8 cellular contexts compared by ENCODE assay signal in genomic region chr12:116456683-116457082, GRCh38.
A peak's percentile ranks its signal among the peaks of the same experiment; 100 is the strongest.
DNase-seq lines count a peak whose midpoint lies in the region; ATAC-seq and TF ChIP-seq lines count a peak whose summit lies in the region.
"Had no signal": no experiment of that assay in that cellular context is flagged by ENCODE, and none has a peak within 500 bp of the region (broad histone marks: within the 10 kb centered on the region; RNA-seq: fewer than 3 reads in every experiment).

No MANE protein-coding gene starts in this region.

- WGBS in aorta, 2 donors, result 54 to 57% methylated on average over 9 of the region's 9 CpGs

- H3K9me3 Mint-ChIP-seq in neural crest cell, result no peaks in the 10 kb centered on the region

- peak overlapping the region; percentile 31 to 96 for H3K27ac ChIP-seq in aorta (ENCODE audit: low read depth in 1 of 2, low read length in 2 of 2)

- no peaks in the 10 kb centered on the region for H3K36me3 ChIP-seq in aorta (ENCODE audit: control insufficient read depth in 1 of 2, insufficient read depth in 2 of 2, low read length in 1 of 2)

- no peak overlapping the region for H3K4me3 Mint-ChIP-seq in neural crest cell

- TF ChIP-seq CTCF in neural crest cell (conservative IDR thresholded peaks at IDR 0.05), result no peak

- peaks cover 32% of the 10 kb centered on the region for H3K4me1 Mint-ChIP-seq in neural crest cell

- no peaks in the 10 kb centered on the region for H3K27me3 Mint-ChIP-seq in neural crest cell (ENCODE audit: low read depth)

- H3K9me3 ChIP-seq in aorta (ENCODE audit: control insufficient read depth, low read length), result no peaks in the 10 kb centered on the region

- DNase-seq in fibroblast of peridontal ligament (ENCODE audit: extremely low read depth) (peak; percentile 27), neural crest cell (ENCODE audit: low read depth, low spot score) (no peak), aorta (peak in 1 of 2 donors; percentile 58), NCI-H1930 (lab: John Stamatoyannopoulos, UW) (no peak), NK-92 (lab: John Stamatoyannopoulos, UW; ENCODE audit: unreplicated experiment) (no peak)
- DNase-seq in activated CD4-positive, alpha-beta T cell treated with anti-CD3 and anti-CD28 coated beads for 48 hours, result no peak
- DNase-seq: GDM1 had no signal

- intact Hi-C loops in aorta (cut with DNase I), result loop anchor here (5.0 to 10.0 kb wide), 2 partner anchors 71 to 138 kb away; no protein-coding TSS in a partner anchor

- H3K36me3 Mint-ChIP-seq in neural crest cell (ENCODE audit: low read depth), result no peaks in the 10 kb centered on the region

- peaks cover 0 to 2% of the 10 kb centered on the region in 2 donors for H3K4me1 ChIP-seq in aorta (ENCODE audit: control insufficient read depth in 1 of 2, insufficient read depth in 2 of 2, low read length in 2 of 2)

- H3K27me3 ChIP-seq in aorta (ENCODE audit: control insufficient read depth in 1 of 2, insufficient read depth in 2 of 2, low read length in 1 of 2), result no peaks in the 10 kb centered on the region

- H3K4me3 ChIP-seq in aorta (ENCODE audit: low read length in 2 of 2), result no peak overlapping the region

- H3K27ac Mint-ChIP-seq in neural crest cell (ENCODE audit: unreplicated experiment), result peak overlapping the region; percentile 6

- peak; percentile 25; the same call in 2 of the 3 replicates for ATAC-seq in SK-N-SH treated with all-trans-retinoic acid at 6 μM for 48 hours
- ATAC-seq in aorta (ENCODE audit: low FRiP score), result peak; percentile 37

TF ChIP-seq in SK-N-SH treated with all-trans-retinoic acid at 6 μM for 48 hours, 23 proteins besides CTCF, POLR2A, EP300 and RAD21:
- no peak for TF ChIP-seq PPARA (CRISPR knock-in tag; IDR thresholded peaks at IDR 0.05; ENCODE audit: borderline replicate concordance)
- TF ChIP-seq, protein P1, sequence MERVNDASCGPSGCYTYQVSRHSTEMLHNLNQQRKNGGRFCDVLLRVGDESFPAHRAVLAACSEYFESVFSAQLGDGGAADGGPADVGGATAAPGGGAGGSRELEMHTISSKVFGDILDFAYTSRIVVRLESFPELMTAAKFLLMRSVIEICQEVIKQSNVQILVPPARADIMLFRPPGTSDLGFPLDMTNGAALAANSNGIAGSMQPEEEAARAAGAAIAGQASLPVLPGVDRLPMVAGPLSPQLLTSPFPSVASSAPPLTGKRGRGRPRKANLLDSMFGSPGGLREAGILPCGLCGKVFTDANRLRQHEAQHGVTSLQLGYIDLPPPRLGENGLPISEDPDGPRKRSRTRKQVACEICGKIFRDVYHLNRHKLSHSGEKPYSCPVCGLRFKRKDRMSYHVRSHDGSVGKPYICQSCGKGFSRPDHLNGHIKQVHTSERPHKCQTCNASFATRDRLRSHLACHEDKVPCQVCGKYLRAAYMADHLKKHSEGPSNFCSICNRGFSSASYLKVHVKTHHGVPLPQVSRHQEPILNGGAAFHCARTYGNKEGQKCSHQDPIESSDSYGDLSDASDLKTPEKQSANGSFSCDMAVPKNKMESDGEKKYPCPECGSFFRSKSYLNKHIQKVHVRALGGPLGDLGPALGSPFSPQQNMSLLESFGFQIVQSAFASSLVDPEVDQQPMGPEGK (CRISPR knock-in tag; IDR thresholded peaks at IDR 0.05; ENCODE audit: borderline replicate concordance), result no peak
